In genomic region chr11:103947566-103947919, GRCh38 we compare ENCODE assay signal across 18 cellular contexts.
DNase-seq lines count a peak whose midpoint lies in the region; FAIRE-seq and TF ChIP-seq lines count a peak whose summit lies in the region.
"Had no signal": no experiment of that assay in that cellular context is flagged by ENCODE, and none has a peak within 500 bp of the region (broad histone marks: within the 10 kb centered on the region; RNA-seq: fewer than 3 reads in every experiment).

No MANE protein-coding gene starts in this region.

- no peaks in the 10 kb centered on the region for H4K20me1 ChIP-seq in keratinocyte (ENCODE audit: control insufficient read depth, extremely low read depth, insufficient read depth, low read length)

- no peaks in the 10 kb centered on the region for H3K27me3 ChIP-seq in keratinocyte (ENCODE audit: control insufficient read depth, extremely low read depth, insufficient read depth, low read length)
- H3K27me3 ChIP-seq: colonic mucosa, foreskin keratinocyte, spleen had no signal

- POLR2A ChIA-PET in activated CD4-positive, alpha-beta memory T cell treated with anti-CD3 and anti-CD28 coated beads for 36 hours (lab: Charles Lee), result no interaction called here

- H2AFZ ChIP-seq in keratinocyte (ENCODE audit: control insufficient read depth, low read length), result no peak overlapping the region

- H3K27ac ChIP-seq in keratinocyte (ENCODE audit: control insufficient read depth, insufficient read depth, low read length), result no peak overlapping the region
- H3K27ac ChIP-seq: colonic mucosa, foreskin keratinocyte, spleen had no signal

- no peaks in the 10 kb centered on the region for H3K9me3 ChIP-seq in keratinocyte (ENCODE audit: control insufficient read depth, low read depth, low read length)
- H3K9me3 ChIP-seq: colonic mucosa, spleen had no signal

- no peaks in the 10 kb centered on the region for H3K36me3 Mint-ChIP-seq in activated CD4-positive, alpha-beta memory T cell treated with anti-CD3 and anti-CD28 coated beads for 36 hours
- no peaks in the 10 kb centered on the region for H3K36me3 Mint-ChIP-seq in Calu3 (ENCODE audit: insufficient read depth, unreplicated experiment)
- H3K36me3 Mint-ChIP-seq: activated naive CD8-positive, alpha-beta T cell had no signal

- H3K36me3 ChIP-seq in keratinocyte (ENCODE audit: control insufficient read depth in 2 of 2, extremely low read depth in 1 of 2, insufficient read depth in 2 of 2, low read length in 2 of 2), result no peaks in the 10 kb centered on the region
- H3K36me3 ChIP-seq: colonic mucosa, spleen had no signal

- H3K9me1 ChIP-seq in keratinocyte (ENCODE audit: control insufficient read depth, extremely low read depth, insufficient read depth, low read length), result no peaks in the 10 kb centered on the region

- no peak overlapping the region for H3K4me3 Mint-ChIP-seq in activated CD4-positive, alpha-beta memory T cell treated with anti-CD3 and anti-CD28 coated beads for 36 hours
- no peak overlapping the region for H3K4me3 Mint-ChIP-seq in Calu3 (ENCODE audit: low read depth, unreplicated experiment)
- H3K4me3 Mint-ChIP-seq: activated naive CD8-positive, alpha-beta T cell had no signal

- H3K79me2 ChIP-seq in keratinocyte (ENCODE audit: control insufficient read depth, insufficient read depth, low read length), result no peaks in the 10 kb centered on the region

- peak; percentile 32 for FAIRE-seq in keratinocyte (lab: Jason Lieb, UNC)
- FAIRE-seq: D721Med, RCC 7860 had no signal

- no peak overlapping the region for H3K9ac ChIP-seq in keratinocyte (ENCODE audit: control insufficient read depth, extremely low read depth, insufficient read depth, low read length)

- CTCF ChIA-PET in activated CD4-positive, alpha-beta memory T cell treated with anti-CD3 and anti-CD28 coated beads for 36 hours (lab: Charles Lee), result no interaction called here
- CTCF ChIA-PET in Calu3 (lab: Charles Lee), result no interaction called here

- no peak overlapping the region for H3K4me3 ChIP-seq in AG10803 (ENCODE audit: low read length)
- H3K4me3 ChIP-seq in epithelial cell of esophagus (ENCODE audit: low read length), result no peak overlapping the region
- H3K4me3 ChIP-seq in keratinocyte (ENCODE audit: control insufficient read depth in 2 of 3, extremely low read depth in 1 of 3, insufficient read depth in 2 of 3, low read depth in 1 of 3, low read length in 3 of 3), result no peak overlapping the region
- H3K4me3 ChIP-seq: colonic mucosa, spleen had no signal

- H3K27ac Mint-ChIP-seq in activated CD4-positive, alpha-beta memory T cell treated with anti-CD3 and anti-CD28 coated beads for 36 hours, result no peak overlapping the region
- no peak overlapping the region for H3K27ac Mint-ChIP-seq in Calu3 (ENCODE audit: unreplicated experiment)
- H3K27ac Mint-ChIP-seq: activated naive CD8-positive, alpha-beta T cell had no signal

- intact Hi-C loops in activated CD4-positive, alpha-beta memory T cell treated with anti-CD3 and anti-CD28 coated beads for 36 hours (cut with micrococcal nuclease), result no loop called here
- intact Hi-C loops in Calu3 (cut with micrococcal nuclease; ENCODE audit: unreplicated experiment), result no loop called here

- dilution Hi-C loops in keratinocyte (cut with MboI; ENCODE audit: extremely low pct_ligation_motif_present, low sequenced_read_pairs), result no loop called here

- H3K4me1 ChIP-seq in keratinocyte (ENCODE audit: control insufficient read depth, extremely low read depth, insufficient read depth, low read length), result no peaks in the 10 kb centered on the region
- H3K4me1 ChIP-seq: colonic mucosa, foreskin keratinocyte had no signal

- no peak for TF ChIP-seq CTCF in AG10803 (conservative IDR thresholded peaks at IDR 0.05; ENCODE audit: low read length)
- TF ChIP-seq CTCF in epithelial cell of esophagus (IDR thresholded peaks at IDR 0.05; ENCODE audit: insufficient read depth, low read depth, low read length, missing control alignments), result no peak
- TF ChIP-seq CTCF in keratinocyte (optimal IDR thresholded peaks at IDR 0.05 in 1 of 3, IDR thresholded peaks at IDR 0.05 in 1 of 3, conservative IDR thresholded peaks at IDR 0.05 in 1 of 3; ENCODE audit: extremely low read depth in 1 of 3, insufficient read depth in 2 of 3, low read length in 3 of 3), result no peak
- TF ChIP-seq CTCF in Calu3 (IDR thresholded peaks at IDR 0.05; ENCODE audit: unreplicated experiment), result no peak

- no peaks in the 10 kb centered on the region for H3K27me3 Mint-ChIP-seq in activated CD4-positive, alpha-beta memory T cell treated with anti-CD3 and anti-CD28 coated beads for 36 hours
- no peaks in the 10 kb centered on the region for H3K27me3 Mint-ChIP-seq in Calu3 (ENCODE audit: unreplicated experiment)

- DNase-seq in AG10803 (ENCODE audit: low read depth) (peak; percentile 89), MV-4-11 (lab: John Stamatoyannopoulos, UW) (peak; percentile 6), epithelial cell of esophagus (ENCODE audit: low read depth) (peak; percentile 38), keratinocyte (ENCODE audit: low read depth, low spot score) (no peak), NCI-H2107 (lab: John Stamatoyannopoulos, UW) (no peak), nucleus accumbens (lab: John Stamatoyannopoulos, UW) (no peak), Calu3 (no peak)
- DNase-seq in activated CD4-positive, alpha-beta memory T cell treated with anti-CD3 and anti-CD28 coated beads for 36 hours, result no peak
- DNase-seq: colonic mucosa, KG1, mesendoderm, NCI-H1694, NCI-H526 treated with DMSO at 0.1 percent for 48 hours, spleen had no signal

- no peaks in the 10 kb centered on the region for H3K9me3 Mint-ChIP-seq in activated CD4-positive, alpha-beta memory T cell treated with anti-CD3 and anti-CD28 coated beads for 36 hours
- no peaks in the 10 kb centered on the region for H3K9me3 Mint-ChIP-seq in Calu3 (ENCODE audit: low read depth, unreplicated experiment)

- H3K4me2 ChIP-seq in keratinocyte (ENCODE audit: control insufficient read depth, extremely low read depth, insufficient read depth, low read depth, low read length), result no peak overlapping the region

- no TSS peak for BruUV-seq in Calu3 (replicated peaks; lab: Mats Ljungman, UMichigan)

- H3K4me1 Mint-ChIP-seq in activated CD4-positive, alpha-beta memory T cell treated with anti-CD3 and anti-CD28 coated beads for 36 hours (ENCODE audit: low read depth), result no peaks in the 10 kb centered on the region
- no peaks in the 10 kb centered on the region for H3K4me1 Mint-ChIP-seq in Calu3 (ENCODE audit: low read depth, unreplicated experiment)

Comparison
In these comparisons a context has a peak if more than half of its experiments do, and no peak if none do; other contexts are left out.
1. DNase-seq: peak in AG10803 (single experiment), MV-4-11 (single experiment) and epithelial cell of esophagus (single experiment); none in keratinocyte (single experiment), activated CD4-positive, alpha-beta memory T cell treated with anti-CD3 and anti-CD28 coated beads for 36 hours (single experiment), NCI-H2107 (single experiment), nucleus accumbens (0 of 56) and Calu3 (single experiment).